1 cellular context compared by ENCODE assay signal in genomic region chr14:72613196-72613974, GRCh38.
TF ChIP-seq lines count a peak whose summit lies in the region.

No MANE protein-coding gene starts in this region.

TF ChIP-seq in IMR-90, 13 proteins besides CTCF, POLR2A, EP300 and RAD21 (continued from another document):
- TF ChIP-seq NFE2L2 (IDR thresholded peaks at IDR 0.05; ENCODE audit: low read depth, low read length) = no peak
